Comparison of ENCODE assay signal across 6 cellular contexts in the genomic region with DNA sequence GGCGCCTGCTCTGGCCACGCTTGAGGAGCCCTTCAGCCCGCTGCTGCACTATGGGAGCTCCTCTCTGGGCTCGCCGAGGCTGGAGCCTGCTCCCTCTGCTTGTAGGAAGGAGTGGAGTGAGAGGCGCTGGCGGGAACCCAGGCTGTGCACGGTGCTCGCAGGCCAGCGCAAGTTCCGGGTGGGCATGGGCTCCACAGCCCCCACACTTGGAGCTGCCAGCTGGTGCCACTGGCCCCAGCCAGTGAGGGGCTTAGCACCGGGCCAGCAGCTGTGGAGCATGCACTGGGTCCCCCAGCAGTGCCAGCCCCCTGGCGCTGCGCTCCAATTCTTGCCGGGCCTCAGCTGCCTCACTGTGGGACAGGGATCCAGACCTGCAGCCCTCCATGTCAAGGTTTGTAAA.
"Had no signal": no experiment of that assay in that cellular context is flagged by ENCODE, and none has a peak within 500 bp of the region (broad histone marks: within the 10 kb centered on the region; RNA-seq: fewer than 3 reads in every experiment).

No MANE protein-coding gene starts in this region.

- H3K27ac Mint-ChIP-seq: GM23338, H9, IgD-negative memory B cell had no signal

- H3K4me3 Mint-ChIP-seq: GM23338, H9, IgD-negative memory B cell had no signal

- H3K27ac ChIP-seq: HL-60 had no signal

- H2AFZ ChIP-seq: GM23338 had no signal

- H3K9me3 Mint-ChIP-seq: IgD-negative memory B cell had no signal

- DNase-seq: H9, HCEC 1CT had no signal

- H3K4me1 Mint-ChIP-seq: GM23338, H9 had no signal

- ATAC-seq: GM23338, HepG2 had no signal

- H3K27me3 Mint-ChIP-seq: IgD-negative memory B cell had no signal

- H3K4me2 ChIP-seq: GM23338 had no signal

- H3K4me3 ChIP-seq: GM23338 had no signal
